8 cellular contexts compared by ENCODE assay signal in genomic region chr1:216600730-216601426, GRCh38.
DNase-seq lines count a peak whose midpoint lies in the region; ATAC-seq, FAIRE-seq and TF ChIP-seq lines count a peak whose summit lies in the region.

No MANE protein-coding gene starts in this region.

- no peaks in the 10 kb centered on the region for H3K4me1 Mint-ChIP-seq in natural killer cell

- CTCF ChIA-PET in A549 (lab: Yijun Ruan, JAX) = interaction anchor here (0.6 to 1.6 kb wide), 9 partner anchors 9 to 497 kb away, joined by 3 to 5 read pairs (median 3); no protein-coding TSS in a partner anchor

- no peak for FAIRE-seq in A549 (lab: Jason Lieb, UNC)

- H3K27ac Mint-ChIP-seq in natural killer cell = no peak overlapping the region

- H3K36me3 Mint-ChIP-seq in natural killer cell = no peaks in the 10 kb centered on the region

- H3K9me3 Mint-ChIP-seq in natural killer cell = peaks cover 6 to 9% of the 10 kb centered on the region in 2 donors

- H3K27me3 ChIP-seq in gastroesophageal sphincter = no peaks in the 10 kb centered on the region

- TF ChIP-seq CTCF in A549 (IDR thresholded peaks at IDR 0.05) (peak; percentile 56), WI38 (IDR thresholded peaks at IDR 0.05; ENCODE audit: low read depth, low read length) (peak; percentile 65), gastroesophageal sphincter (IDR thresholded peaks at IDR 0.05) (peak; percentile 42 to 80 (median 58)), natural killer cell (IDR thresholded peaks at IDR 0.05) (no peak)

- H3K4me3 Mint-ChIP-seq in natural killer cell = peak overlapping the region; percentile 40

- 2% methylated on average over 24 of the region's 53 CpGs for WGBS in A549 (ENCODE audit: missing lambda C conversion rate)
- WGBS in gastroesophageal sphincter (ENCODE audit: low coverage in 1 of 2), 2 donors = 0 to 8% methylated on average over 10 to 19 of the region's 53 CpGs

- intact Hi-C loops in natural killer cell (cut with micrococcal nuclease) = no loop called here

- H3K4me1 ChIP-seq in A549 (no peaks in the 10 kb centered on the region), gastroesophageal sphincter (peaks cover 0 to 10% (median 4%) of the 10 kb centered on the region in 3 donors)

- DNase-seq in A549 (ENCODE audit: low read depth in 1 of 2, low spot score in 1 of 2) (peak; percentile 74 to 81), NCI-H1436 treated with DMSO at 0.1 percent for 48 hours (lab: John Stamatoyannopoulos, UW) (peak; percentile 64), natural killer cell (no peak), NK-92 (lab: John Stamatoyannopoulos, UW; ENCODE audit: unreplicated experiment) (no peak)

- peak; percentile 96 to 98 for ATAC-seq in A549
- ATAC-seq in GM18498 (IDR thresholded peaks at IDR 0.05; ENCODE audit: unreplicated experiment) = peak; percentile 90
- peak; percentile 89 for ATAC-seq in HG02870 (IDR thresholded peaks at IDR 0.05; ENCODE audit: unreplicated experiment)
- ATAC-seq in gastroesophageal sphincter = peak; percentile 95
- no peak for ATAC-seq in natural killer cell

- peak overlapping the region; percentile 86 for H3K4me2 ChIP-seq in A549

- peaks cover 0 to 4% of the 10 kb centered on the region in 2 donors for H3K27me3 Mint-ChIP-seq in natural killer cell (ENCODE audit: low read depth in 2 of 2)

- H3K27ac ChIP-seq in A549 = peak overlapping the region; percentile 86 to 95
- peak overlapping the region; percentile 74 to 97 (median 94) for H3K27ac ChIP-seq in gastroesophageal sphincter

- POLR2A ChIA-PET in A549 (lab: Yijun Ruan, JAX) = interaction anchor here (0.6 to 0.7 kb wide), 2 partner anchors 18 to 1572 kb away, joined by 3 read pairs; no protein-coding TSS in a partner anchor

- no peak; a peak in 3 of 5 replicates for TF ChIP-seq RAD21 in A549 (conservative IDR thresholded peaks at IDR 0.05 in 1 of 2, IDR thresholded peaks at IDR 0.05 in 1 of 2)

- H3K4me3 ChIP-seq in A549 = peak overlapping the region; percentile 69
- peak overlapping the region; percentile 70 for H3K4me3 ChIP-seq in WI38 (ENCODE audit: low read depth, low read length)
- H3K4me3 ChIP-seq in gastroesophageal sphincter = peak overlapping the region; percentile 62 to 70

- H3K9me3 ChIP-seq in A549 (no peaks in the 10 kb centered on the region), gastroesophageal sphincter (no peaks in the 10 kb centered on the region)

- TF ChIP-seq EP300 in A549 (IDR thresholded peaks at IDR 0.05) = no peak
- TF ChIP-seq EP300 in gastroesophageal sphincter (IDR thresholded peaks at IDR 0.05) = no peak

- TF ChIP-seq POLR2A in A549 (IDR thresholded peaks at IDR 0.05; ENCODE audit: low read length) (peak; percentile 33), gastroesophageal sphincter (IDR thresholded peaks at IDR 0.05) (peak; percentile 15 to 36)

- H3K36me3 ChIP-seq in gastroesophageal sphincter = no peaks in the 10 kb centered on the region

TF ChIP-seq in A549, 52 proteins besides CTCF, POLR2A, EP300 and RAD21:
- TF ChIP-seq FOSB (CRISPR knock-in tag; IDR thresholded peaks at IDR 0.05) (no peak), POLR2AphosphoS2 (conservative IDR thresholded peaks at IDR 0.05; ENCODE audit: low read length) (no peak), JUN (IDR thresholded peaks at IDR 0.05) (peak in 1 of 2 experiments; percentile 31; a peak in 1 of 5 replicates), EHF (CRISPR knock-in tag; IDR thresholded peaks at IDR 0.05) (no peak), E2F6 (IDR thresholded peaks at IDR 0.05; ENCODE audit: borderline replicate concordance, low read depth) (peak; percentile 48; the same call in 1 of the 2 replicates), ZNF302 (CRISPR knock-in tag; IDR thresholded peaks at IDR 0.05) (no peak), ZC3H11A (IDR thresholded peaks at IDR 0.05) (no peak), TP53 (CRISPR knock-in tag; IDR thresholded peaks at IDR 0.05) (0 out of 2 replicates have a peak, but pooled peaks have one; percentile 18), TFCP2L1 (CRISPR knock-in tag; IDR thresholded peaks at IDR 0.05) (no peak), CEBPB (IDR thresholded peaks at IDR 0.05) (peak in 1 of 2 experiments; percentile 13; a peak in 1 of 4 replicates), RNF2 (IDR thresholded peaks at IDR 0.05; ENCODE audit: borderline replicate concordance, low read depth) (0 out of 2 replicates have a peak, but pooled peaks have one; percentile 13), MAFK (IDR thresholded peaks at IDR 0.05; ENCODE audit: partially characterized antibody) (no peak), HMGXB4 (CRISPR knock-in tag; IDR thresholded peaks at IDR 0.05; ENCODE audit: borderline replicate concordance) (peak; percentile 89), PHF8 (IDR thresholded peaks at IDR 0.05; ENCODE audit: borderline replicate concordance, low read depth) (peak; percentile 92), BCL3 (IDR thresholded peaks at IDR 0.05) (0 out of 3 replicates have a peak, but pooled peaks have one; percentile 19), USF2 (IDR thresholded peaks at IDR 0.05) (peak; percentile 61), MAX (IDR thresholded peaks at IDR 0.05) (peak; percentile 65), HDAC2 (IDR thresholded peaks at IDR 0.05) (no peak), RFX5 (IDR thresholded peaks at IDR 0.05) (no peak)

Comparison
In these comparisons a context has a peak if more than half of its experiments do, and no peak if none do; other contexts are left out.
1. ATAC-seq: peak in A549 (2 of 2), GM18498 (single experiment), HG02870 (single experiment) and gastroesophageal sphincter (single experiment); none in natural killer cell (0 of 3).
2. DNase-seq: peak in A549 (2 of 2) and NCI-H1436 treated with DMSO at 0.1 percent for 48 hours (single experiment); none in natural killer cell (single experiment) and NK-92 (single experiment).
3. Peak in every context shown above with its lines, with median percentiles within 50 percentile points of each other: H3K4me3 ChIP-seq.